13 cellular contexts compared by ENCODE assay signal in genomic region chr14:103112488-103113243, GRCh38. TPM values are rescaled to one million over a fixed set of nuclear protein-coding genes. Genes with fewer than 3 reads are reported as not detected.
DNase-seq lines count a peak whose midpoint lies in the region; FAIRE-seq lines count a peak whose summit lies in the region.
"Had no signal": no experiment of that assay in that cellular context is flagged by ENCODE, and none has a peak within 500 bp of the region (broad histone marks: within the 10 kb centered on the region; RNA-seq: fewer than 3 reads in every experiment).

No MANE protein-coding gene starts in this region.

- no CpG with 5 or more reads among the region's 9 CpGs for WGBS in trophoblast cell (ENCODE audit: extremely low coverage, insufficient coverage, insufficient read length)

- H3K4me2 ChIP-seq in trophoblast cell (ENCODE audit: low read length): no peak overlapping the region
- H3K4me2 ChIP-seq: hepatocyte had no signal

- no peaks in the 10 kb centered on the region for H3K9me3 ChIP-seq in trophoblast cell (ENCODE audit: insufficient read depth, low read depth, low read length)
- H3K9me3 ChIP-seq: HAP-1, Peyer's patch, thoracic aorta had no signal

- no peak overlapping the region for H3K9ac ChIP-seq in trophoblast cell (ENCODE audit: low read length)

- H2AK5ac ChIP-seq in trophoblast cell (ENCODE audit: low read length): no peak overlapping the region

- no peak overlapping the region for H2BK5ac ChIP-seq in trophoblast cell (ENCODE audit: low read depth, low read length, poor library complexity)

- no peak overlapping the region for H3K23ac ChIP-seq in trophoblast cell (ENCODE audit: low read length)

- peaks cover 2% of the 10 kb centered on the region for H3K79me2 ChIP-seq in trophoblast cell (ENCODE audit: control insufficient read depth, insufficient read depth, low read length, poor library complexity)
- H3K79me2 ChIP-seq: hepatocyte had no signal

- no peaks in the 10 kb centered on the region for H3K36me3 ChIP-seq in trophoblast cell (ENCODE audit: control insufficient read depth in 1 of 2, insufficient read depth in 2 of 2, low read length in 2 of 2)
- H3K36me3 ChIP-seq: HAP-1, Peyer's patch, thoracic aorta had no signal

- H2AFZ ChIP-seq in trophoblast cell (ENCODE audit: insufficient read depth, low read length, poor library complexity): no peak overlapping the region
- H2AFZ ChIP-seq: hepatocyte had no signal

- H2BK120ac ChIP-seq in trophoblast cell (ENCODE audit: insufficient read depth, low read length, poor library complexity): peak overlapping the region; percentile 25

- no peak overlapping the region for H3K18ac ChIP-seq in trophoblast cell (ENCODE audit: low read length)

- H3K4me3 ChIP-seq in trophoblast cell (ENCODE audit: low read depth, low read length): no peak overlapping the region
- H3K4me3 ChIP-seq: dorsolateral prefrontal cortex, HAP-1, hepatocyte, Peyer's patch, thoracic aorta had no signal

- DNase-seq in NCI-H510A (lab: John Stamatoyannopoulos, UW) (peak; percentile 62), UCSD-AML1 (lab: John Stamatoyannopoulos, UW; ENCODE audit: unreplicated experiment) (peak; percentile 54), trophoblast cell (no peak), RCC 7860 (ENCODE audit: low spot score) (no peak), NCI-H446 treated with DMSO at 0.1 percent for 48 hours (lab: John Stamatoyannopoulos, UW) (no peak)
- DNase-seq: activated naive CD4-positive, alpha-beta T cell treated with Interleukin-2 at 50 U/mL for 16 hours; dorsolateral prefrontal cortex; Peyer's patch had no signal

- peaks cover 19 to 27% of the 10 kb centered on the region in 2 experiments for H3K4me1 ChIP-seq in trophoblast cell (ENCODE audit: control insufficient read depth in 1 of 2, insufficient read depth in 2 of 2, low read length in 2 of 2)
- H3K4me1 ChIP-seq: HAP-1 had no signal

- H3K14ac ChIP-seq in trophoblast cell (ENCODE audit: low read length): no peak overlapping the region

- no peak overlapping the region for H4K8ac ChIP-seq in trophoblast cell (ENCODE audit: low read depth, low read length)

- no peak for FAIRE-seq in RCC 7860 (lab: Jason Lieb, UNC)

- H3K27me3 ChIP-seq in trophoblast cell (ENCODE audit: insufficient read depth, low read length): no peaks in the 10 kb centered on the region
- H3K27me3 ChIP-seq: dorsolateral prefrontal cortex, hepatocyte, Peyer's patch had no signal

- no peak overlapping the region for H3K4ac ChIP-seq in trophoblast cell (ENCODE audit: low read depth, low read length)

- H2BK12ac ChIP-seq in trophoblast cell (ENCODE audit: low read length): no peak overlapping the region

- H3K27ac ChIP-seq in trophoblast cell (ENCODE audit: low read depth, low read length): no peak overlapping the region
- H3K27ac ChIP-seq: dorsolateral prefrontal cortex, hepatocyte, thoracic aorta had no signal

- peaks cover 18% of the 10 kb centered on the region for H3K79me1 ChIP-seq in trophoblast cell (ENCODE audit: low read length)

- no peak overlapping the region for H4K12ac ChIP-seq in trophoblast cell (ENCODE audit: low read depth, low read length)

- peak overlapping the region; percentile 40 for H4K91ac ChIP-seq in trophoblast cell (ENCODE audit: low read depth, low read length)

RNA-seq across cellular contexts. Expression of gene TNFAIP2, which starts 10.6 kb away (rescaled TPM):
- polyA plus RNA-seq in trophoblast cell (2013): 185 and 205 TPM in 2 replicates

RNA-seq across cellular contexts. Expression of gene EXOC3L4, which starts 18.1 kb away (rescaled TPM):
- 0.11 and 0.22 TPM in 2 replicates for polyA plus RNA-seq in trophoblast cell (2013)
- polyA plus RNA-seq: CD14-positive monocyte had no signal

RNA-seq across cellular contexts. Expression of gene LBHD2, which starts 28.7 kb away (rescaled TPM):
- polyA plus RNA-seq in trophoblast cell (2013): 0.30 and 0.39 TPM in 2 replicates
- polyA plus RNA-seq: CD14-positive monocyte, fibroblast of lung had no signal

RNA-seq across cellular contexts. Expression of gene CDC42BPB, which starts 55.3 kb away (rescaled TPM):
- polyA plus RNA-seq in trophoblast cell (2013): 55.5 and 55.9 TPM in 2 replicates

Comparison
In these comparisons a context has a peak if more than half of its experiments do, and no peak if none do; other contexts are left out.
1. DNase-seq: peak in NCI-H510A (single experiment) and UCSD-AML1 (single experiment); none in trophoblast cell (0 of 2), RCC 7860 (single experiment) and NCI-H446 treated with DMSO at 0.1 percent for 48 hours (single experiment).